In genomic region chr6:116016846-116017545, GRCh38 we compare ENCODE assay signal across 9 cellular contexts. TPM values are rescaled to one million over a fixed set of nuclear protein-coding genes. Genes with fewer than 3 reads are reported as not detected.
DNase-seq lines count a peak whose midpoint lies in the region; ATAC-seq and TF ChIP-seq lines count a peak whose summit lies in the region.
"Had no signal": no experiment of that assay in that cellular context is flagged by ENCODE, and none has a peak within 500 bp of the region (broad histone marks: within the 10 kb centered on the region; RNA-seq: fewer than 3 reads in every experiment).

No MANE protein-coding gene starts in this region.

- H3K9me3 Mint-ChIP-seq in activated CD4-positive, alpha-beta memory T cell treated with anti-CD3 and anti-CD28 coated beads, Interleukin-2, amount 10 ng/mL, durations not matched to agents 7 days and 5 days: no peaks in the 10 kb centered on the region
- no peaks in the 10 kb centered on the region for H3K9me3 Mint-ChIP-seq in activated T-cell treated with anti-CD3 and anti-CD28 coated beads, Interleukin-2, amount 50 U/mL, for 72 hours
- H3K9me3 Mint-ChIP-seq: natural killer cell had no signal

- CTCF ChIA-PET in activated CD4-positive, alpha-beta memory T cell treated with anti-CD3 and anti-CD28 coated beads, Interleukin-2, amount 10 ng/mL, durations not matched to agents 7 days and 5 days (lab: Charles Lee): interaction anchor here (1.2 kb wide), 1 partner anchor 13 kb away, joined by 3 read pairs; no protein-coding TSS in a partner anchor

- in situ Hi-C loops in GM13976 (cut with MboI; ENCODE audit: low sequenced_read_pairs, unreplicated experiment): no loop called here

- no peak overlapping the region for H3K4me2 ChIP-seq in smooth muscle cell

- H3K9ac ChIP-seq in smooth muscle cell (ENCODE audit: low read depth): no peak overlapping the region

- H3K27ac ChIP-seq in smooth muscle cell (ENCODE audit: low read depth): no peak overlapping the region

- DNase-seq in NCI-H146 treated with DMSO at 0.1 percent for 48 hours (lab: John Stamatoyannopoulos, UW; ENCODE audit: unreplicated experiment) (peak; percentile 69), fibroblast of gingiva (ENCODE audit: low read depth) (peak; percentile 18), smooth muscle cell (lab: John Stamatoyannopoulos, UW; ENCODE audit: unreplicated experiment) (no peak), GM13976 (ENCODE audit: low spot score) (no peak), amniotic stem cell (lab: John Stamatoyannopoulos, UW) (no peak)
- no peak for DNase-seq in activated CD4-positive, alpha-beta memory T cell treated with anti-CD3 and anti-CD28 coated beads, Interleukin-2, amount 10 ng/mL, durations not matched to agents 7 days and 5 days
- no peak for DNase-seq in activated T-cell treated with anti-CD3 and anti-CD28 coated beads, Interleukin-2, amount 50 U/mL, for 72 hours
- DNase-seq: natural killer cell had no signal

- 67% methylated on average over 4 of the region's 4 CpGs for WGBS in smooth muscle cell (ENCODE audit: low lambda C conversion rate)

- H4K20me1 ChIP-seq in smooth muscle cell (ENCODE audit: low read depth): no peaks in the 10 kb centered on the region

- peak overlapping the region; percentile 61 for H2AFZ ChIP-seq in smooth muscle cell (ENCODE audit: low read depth)

- peak; percentile 34 for ATAC-seq in GM19438 (IDR thresholded peaks at IDR 0.05; ENCODE audit: low read depth, unreplicated experiment)
- ATAC-seq in activated T-cell treated with anti-CD3 and anti-CD28 coated beads, Interleukin-2, amount 50 U/mL, for 72 hours (replicated peaks in 1 of 2): no peak
- ATAC-seq: natural killer cell had no signal

- H3K36me3 Mint-ChIP-seq in activated CD4-positive, alpha-beta memory T cell treated with anti-CD3 and anti-CD28 coated beads, Interleukin-2, amount 10 ng/mL, durations not matched to agents 7 days and 5 days (ENCODE audit: low read depth): no peaks in the 10 kb centered on the region
- no peaks in the 10 kb centered on the region for H3K36me3 Mint-ChIP-seq in activated T-cell treated with anti-CD3 and anti-CD28 coated beads, Interleukin-2, amount 50 U/mL, for 72 hours (ENCODE audit: insufficient read depth in 2 of 2)
- H3K36me3 Mint-ChIP-seq: natural killer cell had no signal

- no peaks in the 10 kb centered on the region for H3K36me3 ChIP-seq in smooth muscle cell (ENCODE audit: low read depth)

- H3K79me2 ChIP-seq in smooth muscle cell (ENCODE audit: low read depth): no peaks in the 10 kb centered on the region

- H3K4me3 ChIP-seq in smooth muscle cell: peak overlapping the region; percentile 3

- no peak overlapping the region for H3K4me3 Mint-ChIP-seq in activated CD4-positive, alpha-beta memory T cell treated with anti-CD3 and anti-CD28 coated beads, Interleukin-2, amount 10 ng/mL, durations not matched to agents 7 days and 5 days
- no peak overlapping the region for H3K4me3 Mint-ChIP-seq in activated T-cell treated with anti-CD3 and anti-CD28 coated beads, Interleukin-2, amount 50 U/mL, for 72 hours
- H3K4me3 Mint-ChIP-seq: natural killer cell had no signal

- H3F3A ChIP-seq in smooth muscle cell (ENCODE audit: low read depth): peaks cover 3% of the 10 kb centered on the region

- peaks cover 30% of the 10 kb centered on the region for H3K27me3 Mint-ChIP-seq in activated CD4-positive, alpha-beta memory T cell treated with anti-CD3 and anti-CD28 coated beads, Interleukin-2, amount 10 ng/mL, durations not matched to agents 7 days and 5 days
- peaks cover 75% of the 10 kb centered on the region for H3K27me3 Mint-ChIP-seq in activated T-cell treated with anti-CD3 and anti-CD28 coated beads, Interleukin-2, amount 50 U/mL, for 72 hours (ENCODE audit: low read depth)

- no peak for TF ChIP-seq CTCF in smooth muscle cell (IDR thresholded peaks at IDR 0.05; ENCODE audit: borderline replicate concordance, insufficient read depth, poor library complexity, severe bottlenecking)
- TF ChIP-seq CTCF in GM13976 (IDR thresholded peaks at IDR 0.05; ENCODE audit: borderline replicate concordance, control extremely low read depth, extremely low read depth, insufficient read depth, missing control alignments): no peak

- peaks cover 3% of the 10 kb centered on the region for H3K4me1 Mint-ChIP-seq in activated CD4-positive, alpha-beta memory T cell treated with anti-CD3 and anti-CD28 coated beads, Interleukin-2, amount 10 ng/mL, durations not matched to agents 7 days and 5 days
- H3K4me1 Mint-ChIP-seq in activated T-cell treated with anti-CD3 and anti-CD28 coated beads, Interleukin-2, amount 50 U/mL, for 72 hours (ENCODE audit: low read depth): peaks cover 5% of the 10 kb centered on the region
- H3K4me1 Mint-ChIP-seq: natural killer cell had no signal

- no peaks in the 10 kb centered on the region for H3K4me1 ChIP-seq in smooth muscle cell (ENCODE audit: low read depth)

- no peaks in the 10 kb centered on the region for H3K9me3 ChIP-seq in smooth muscle cell (replicated peaks; ENCODE audit: low read depth)

- no peak overlapping the region for H3K27ac Mint-ChIP-seq in activated CD4-positive, alpha-beta memory T cell treated with anti-CD3 and anti-CD28 coated beads, Interleukin-2, amount 10 ng/mL, durations not matched to agents 7 days and 5 days
- no peak overlapping the region for H3K27ac Mint-ChIP-seq in activated T-cell treated with anti-CD3 and anti-CD28 coated beads, Interleukin-2, amount 50 U/mL, for 72 hours
- H3K27ac Mint-ChIP-seq: natural killer cell had no signal

- POLR2A ChIA-PET in activated CD4-positive, alpha-beta memory T cell treated with anti-CD3 and anti-CD28 coated beads, Interleukin-2, amount 10 ng/mL, durations not matched to agents 7 days and 5 days (lab: Charles Lee): no interaction called here

- no peaks in the 10 kb centered on the region for H3K27me3 ChIP-seq in smooth muscle cell (ENCODE audit: low read depth)

RNA-seq across cellular contexts. Expression of gene FRK, which starts 43.7 kb away (rescaled TPM):
- 1.4 and 1.6 TPM in 2 replicates for total RNA-seq in smooth muscle cell
- 0.11 and 0.54 TPM in 2 replicates for polyA plus RNA-seq in smooth muscle cell
- total RNA-seq in activated CD4-positive, alpha-beta memory T cell treated with anti-CD3 and anti-CD28 coated beads, Interleukin-2, amount 10 ng/mL, durations not matched to agents 7 days and 5 days: under 1 TPM in 1 of 2 experiments, not detected in 1; 0.03 TPM
- under 1 TPM; 0.02 to 0.05 TPM for total RNA-seq in activated T-cell treated with anti-CD3 and anti-CD28 coated beads, Interleukin-2, amount 50 U/mL, for 72 hours
- total RNA-seq: natural killer cell had no signal

Comparison
In these comparisons a context has a peak if more than half of its experiments do, and no peak if none do; other contexts are left out.
1. DNase-seq: peak in NCI-H146 treated with DMSO at 0.1 percent for 48 hours (single experiment) and fibroblast of gingiva (single experiment); none in smooth muscle cell (single experiment), GM13976 (single experiment), activated CD4-positive, alpha-beta memory T cell treated with anti-CD3 and anti-CD28 coated beads, Interleukin-2, amount 10 ng/mL, durations not matched to agents 7 days and 5 days (single experiment), amniotic stem cell (single experiment) and activated T-cell treated with anti-CD3 and anti-CD28 coated beads, Interleukin-2, amount 50 U/mL, for 72 hours (0 of 2).